Comparison of ENCODE assay signal across 8 cellular contexts in genomic region chr6:82247634-82248232, GRCh38. TPM values are rescaled to one million over a fixed set of nuclear protein-coding genes. Genes with fewer than 3 reads are reported as not detected.
DNase-seq lines count a peak whose midpoint lies in the region; ATAC-seq, FAIRE-seq and TF ChIP-seq lines count a peak whose summit lies in the region.

Gene IBTK (minus strand): TSS chr6:82247744. CDS start chr6:82240486, 7,258 bp downstream.

- no peak for FAIRE-seq in D721Med (lab: Jason Lieb, UNC)

- peaks cover 41% of the 10 kb centered on the region for H3K79me2 ChIP-seq in OCI-LY7 (ENCODE audit: insufficient read depth, low read depth, low read length)

- H3K4me2 ChIP-seq in OCI-LY7 (ENCODE audit: low read length), result peak within 1 kb of the TSS; percentile 82

- peak within 1 kb of the TSS; percentile 40 for H3K27ac ChIP-seq in OCI-LY7 (ENCODE audit: low read depth, low read length, poor library complexity, severe bottlenecking)

- no TSS peak for BruUV-seq in OCI-LY7 (replicated peaks; lab: Mats Ljungman, UMichigan)

- intact Hi-C loops in OCI-LY7 (cut with micrococcal nuclease; ENCODE audit: unreplicated experiment), result loop anchor here (2.0 to 5.0 kb wide), 3 partner anchors 17 to 945 kb away; partner anchors contain the start of genes DOP1A, PGM3, RWDD2A and UBE3D
- intact Hi-C loops in mucosa of descending colon (cut with DNase I, micrococcal nuclease), result loop anchor here in 1 of 2 donors (10.0 kb wide), 1 partner anchor 817 kb away; the partner anchor contains the start of genes DOP1A and UBE3D

- H3K9me2 ChIP-seq in OCI-LY7 (ENCODE audit: insufficient read depth, low read length), result no peaks in the 10 kb centered on the region

- ATAC-seq in GM21526 (IDR thresholded peaks at IDR 0.05; ENCODE audit: low FRiP score, unreplicated experiment), result peak; percentile 91
- peak; percentile 95 for ATAC-seq in mucosa of descending colon

- H3K36me3 ChIP-seq in OCI-LY7 (ENCODE audit: insufficient read depth, low read length) (peaks cover 20% of the 10 kb centered on the region), mucosa of descending colon (ENCODE audit: low read depth) (no peaks in the 10 kb centered on the region)

- H2AFZ ChIP-seq in OCI-LY7 (ENCODE audit: low read length), result peak within 1 kb of the TSS; percentile 95

- POLR2A ChIA-PET in OCI-LY7 (lab: Charles Lee), result interaction anchor here (0.6 to 1.8 kb wide), 7 partner anchors 9 to 820 kb away, joined by 3 to 10 read pairs (median 4); partner anchors contain the start of genes DOP1A and UBE3D

- peak; percentile 69 for DNase-seq in D721Med (ENCODE audit: insufficient read length, low spot score)
- peak; percentile 85 for DNase-seq in HuH-7.5 (ENCODE audit: low spot score)
- DNase-seq in OCI-LY7 (ENCODE audit: low spot score), result peak; percentile 91
- DNase-seq in activated T-cell treated with anti-CD3 and anti-CD28 coated beads for 1 hour (ENCODE audit: low read depth), result peak; percentile 85
- DNase-seq in epithelial cell of esophagus (ENCODE audit: low read depth), result peak; percentile 90
- peak; percentile 96 to 98 (median 96) for DNase-seq in mucosa of descending colon
- DNase-seq in stimulated activated CD8-positive, alpha-beta memory T cell treated with anti-CD3 and anti-CD28 coated beads, Interleukin-4, amount 100 ng/mL, for 4 hours (ENCODE audit: low read depth in 2 of 2, low spot score in 1 of 2), result peak; percentile 77 to 80

- no peak for TF ChIP-seq CTCF in D721Med (IDR thresholded peaks at IDR 0.05; ENCODE audit: insufficient read depth, missing control alignments)
- TF ChIP-seq CTCF in OCI-LY7 (conservative IDR thresholded peaks at IDR 0.05; ENCODE audit: low read length), result no peak
- TF ChIP-seq CTCF in epithelial cell of esophagus (IDR thresholded peaks at IDR 0.05; ENCODE audit: insufficient read depth, low read depth, low read length, missing control alignments), result no peak
- TF ChIP-seq CTCF in mucosa of descending colon (IDR thresholded peaks at IDR 0.05), result no peak

- H4K20me1 ChIP-seq in OCI-LY7 (ENCODE audit: insufficient read depth, low read length), result no peaks in the 10 kb centered on the region

- CTCF ChIA-PET in OCI-LY7 (lab: Charles Lee; ENCODE audit: unreplicated experiment), result no interaction called here

- no peaks in the 10 kb centered on the region for H3K9me3 ChIP-seq in OCI-LY7 (ENCODE audit: low read length)
- no peaks in the 10 kb centered on the region for H3K9me3 ChIP-seq in mucosa of descending colon

- peaks cover 26% of the 10 kb centered on the region for H3K4me1 ChIP-seq in OCI-LY7 (ENCODE audit: insufficient read depth, low read length, poor library complexity, severe bottlenecking)
- H3K4me1 ChIP-seq in mucosa of descending colon (ENCODE audit: low read depth), result peaks cover 10% of the 10 kb centered on the region

- H3K4me3 ChIP-seq in OCI-LY7 (ENCODE audit: low read depth, low read length, poor library complexity, severe bottlenecking), result peak within 1 kb of the TSS; percentile 86
- H3K4me3 ChIP-seq in epithelial cell of esophagus (ENCODE audit: low read length), result peak within 1 kb of the TSS; percentile 76
- H3K4me3 ChIP-seq in mucosa of descending colon, result peak within 1 kb of the TSS; percentile 58

RNA-seq across cellular contexts. Expression of gene IBTK, which starts in this region (rescaled TPM):
- total RNA-seq in OCI-LY7 (2014; rRNA removed; shearing (Covaris generic)), result 16.6 and 18.6 TPM in 2 replicates
- 31.0 and 33.8 TPM in 2 replicates for total RNA-seq in OCI-LY7 (2022)
- 10 to 100 TPM; 30.6 to 42.9 (median 32.8) TPM for total RNA-seq in mucosa of descending colon

Comparison
In these comparisons a context has a peak if more than half of its experiments do, and no peak if none do; other contexts are left out.
1. Peak in every context shown above with its lines: DNase-seq, ATAC-seq, H3K4me3 ChIP-seq and H3K27ac ChIP-seq.